In the genomic region with DNA sequence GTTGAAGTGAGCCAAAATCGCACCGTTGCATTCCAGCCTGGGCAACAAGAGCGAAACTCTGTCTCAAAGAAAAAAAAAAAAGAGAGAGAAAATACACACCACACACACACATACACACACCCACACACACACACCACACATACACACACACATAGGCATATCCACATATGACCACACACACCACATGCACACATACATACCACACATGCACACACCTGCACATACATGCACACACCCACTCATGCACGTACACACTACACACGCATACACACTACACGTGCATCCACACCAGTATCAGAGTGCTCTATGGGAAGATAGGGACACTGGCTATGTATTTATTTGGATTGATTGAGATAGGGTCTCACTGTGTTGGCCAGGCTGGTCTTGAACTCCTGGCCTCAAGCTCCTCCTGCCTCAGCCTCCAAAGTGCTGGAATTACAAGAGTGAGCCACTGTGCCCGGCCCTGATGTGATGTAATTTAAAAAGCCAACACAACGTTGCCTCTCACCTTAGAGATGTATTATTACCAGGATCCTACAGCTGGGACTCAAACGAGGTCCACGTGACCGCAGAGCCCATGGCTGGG, we compare ENCODE assay signal across 30 cellular contexts.
"Had no signal": no experiment of that assay in that cellular context is flagged by ENCODE, and none has a peak within 500 bp of the region (broad histone marks: within the 10 kb centered on the region; RNA-seq: fewer than 3 reads in every experiment).

No MANE protein-coding gene starts in this region.

- H3K36me3 ChIP-seq: colonic mucosa, gastroesophageal sphincter, heart left ventricle, neural progenitor cell, prostate gland, right atrium auricular region, sigmoid colon, stomach, thyroid gland, upper lobe of left lung, uterus had no signal

- H3K4me2 ChIP-seq: hepatocyte, neural progenitor cell had no signal

- DNase-seq: colonic mucosa; effector CD8-positive, alpha-beta T cell; endodermal cell; foreskin keratinocyte; heart left ventricle; kidney; mucosa of descending colon; naive B cell; sigmoid colon; stimulated activated CD4-positive, alpha-beta T cell treated with anti-CD3 and anti-CD28 coated beads, Interleukin-2, amount 100 ng/mL, for 24 hours; stimulated activated CD4-positive, alpha-beta T cell treated with anti-CD3 and anti-CD28 coated beads, Interleukin-4, amount 100 ng/mL, for 24 hours; stimulated activated naive CD4-positive, alpha-beta T cell treated with Interleukin-2 at 50 U/mL for 16 hours; stomach; thyroid gland; upper lobe of left lung; uterus had no signal

- H3K4me1 ChIP-seq: colonic mucosa, foreskin keratinocyte, heart left ventricle, neural progenitor cell, right atrium auricular region, sigmoid colon, stomach, thyroid gland, upper lobe of left lung, uterus had no signal

- H3K27me3 Mint-ChIP-seq: dendritic cell treated with granulocyte-macrophage colony-stimulating factor and Interleukin-4, amounts not matched to agents 40 ng/mL and 50 ng/mL, for 4 days; naive B cell had no signal

- H3K9ac ChIP-seq: neural progenitor cell had no signal

- H3K27ac ChIP-seq: colonic mucosa, epithelial cell of prostate, foreskin keratinocyte, gastroesophageal sphincter, heart left ventricle, hepatocyte, neural progenitor cell, prostate gland, right atrium auricular region, sigmoid colon, stomach, thyroid gland, upper lobe of left lung, uterus had no signal

- H3K4me1 Mint-ChIP-seq: endodermal cell; mesothelial cell of epicardium; stimulated activated effector memory CD8-positive, alpha-beta T cell treated with anti-CD3 and anti-CD28 coated beads, Interleukin-12 subunit alpha, Interleukin-12 subunit beta, amount 100 ng/mL, for 72 hours had no signal

- H3K27ac Mint-ChIP-seq: dendritic cell treated with granulocyte-macrophage colony-stimulating factor and Interleukin-4, amounts not matched to agents 40 ng/mL and 50 ng/mL, for 4 days; endodermal cell; memory B cell; mesothelial cell of epicardium; nephron; neural progenitor cell; stimulated activated effector memory CD8-positive, alpha-beta T cell treated with anti-CD3 and anti-CD28 coated beads, Interleukin-12 subunit alpha, Interleukin-12 subunit beta, amount 100 ng/mL, for 72 hours had no signal

- H3K9me3 Mint-ChIP-seq: memory B cell; mesothelial cell of epicardium; naive B cell; nephron; neural progenitor cell; stimulated activated effector memory CD8-positive, alpha-beta T cell treated with anti-CD3 and anti-CD28 coated beads, Interleukin-12 subunit alpha, Interleukin-12 subunit beta, amount 100 ng/mL, for 72 hours had no signal

- ATAC-seq: esophagus mucosa; foreskin keratinocyte; gastroesophageal sphincter; heart left ventricle; left lobe of liver; mucosa of descending colon; stimulated activated effector memory CD8-positive, alpha-beta T cell treated with anti-CD3 and anti-CD28 coated beads, Interleukin-12 subunit alpha, Interleukin-12 subunit beta, amount 100 ng/mL, for 72 hours had no signal

- H3K4me3 ChIP-seq: colonic mucosa, gastroesophageal sphincter, heart left ventricle, hepatocyte, lung, mucosa of descending colon, neural progenitor cell, prostate gland, right atrium auricular region, sigmoid colon, stomach, thyroid gland, upper lobe of left lung, uterus had no signal

- H3K79me2 ChIP-seq: hepatocyte had no signal

- H3K9me3 ChIP-seq: colonic mucosa, mucosa of descending colon, prostate gland, right atrium auricular region, sigmoid colon, thyroid gland, upper lobe of left lung, uterus had no signal

- H2AFZ ChIP-seq: hepatocyte, neural progenitor cell had no signal

- H3K36me3 Mint-ChIP-seq: neural progenitor cell; stimulated activated effector memory CD8-positive, alpha-beta T cell treated with anti-CD3 and anti-CD28 coated beads, Interleukin-12 subunit alpha, Interleukin-12 subunit beta, amount 100 ng/mL, for 72 hours had no signal

- FAIRE-seq: kidney had no signal

- H3K4me3 Mint-ChIP-seq: dendritic cell treated with granulocyte-macrophage colony-stimulating factor and Interleukin-4, amounts not matched to agents 40 ng/mL and 50 ng/mL, for 4 days; endodermal cell; memory B cell; mesothelial cell of epicardium; naive B cell; nephron; neural progenitor cell; stimulated activated effector memory CD8-positive, alpha-beta T cell treated with anti-CD3 and anti-CD28 coated beads, Interleukin-12 subunit alpha, Interleukin-12 subunit beta, amount 100 ng/mL, for 72 hours had no signal

- H3K27me3 ChIP-seq: colonic mucosa, foreskin keratinocyte, gastroesophageal sphincter, heart left ventricle, hepatocyte, neural progenitor cell, right atrium auricular region, sigmoid colon, stomach, thyroid gland, upper lobe of left lung, uterus had no signal
